In genomic region chr2:235105821-235106359, GRCh38 we compare ENCODE assay signal across 27 cellular contexts.
DNase-seq lines count a peak whose midpoint lies in the region; ATAC-seq, FAIRE-seq and TF ChIP-seq lines count a peak whose summit lies in the region.
"Had no signal": no experiment of that assay in that cellular context is flagged by ENCODE, and none has a peak within 500 bp of the region (broad histone marks: within the 10 kb centered on the region; RNA-seq: fewer than 3 reads in every experiment).

No MANE protein-coding gene starts in this region.

- H3K36me3 Mint-ChIP-seq in neural progenitor cell (no peaks in the 10 kb centered on the region), immature natural killer cell (no peaks in the 10 kb centered on the region)
- H3K36me3 Mint-ChIP-seq in activated naive CD4-positive, alpha-beta T cell treated with anti-CD3 and anti-CD28 coated beads, Interleukin-2, amount 50 U/mL, for 72 hours: no peaks in the 10 kb centered on the region
- H3K36me3 Mint-ChIP-seq: activated naive CD8-positive, alpha-beta T cell treated with anti-CD3 and anti-CD28 coated beads, Interleukin-2, amount 10 ng/mL, durations not matched to agents 7 days and 5 days; WTC11 had no signal

- intact Hi-C loops in endothelial cell of umbilical vein (cut with micrococcal nuclease): loop anchor here (2.0 to 5.0 kb wide), 5 partner anchors 51 to 484 kb away; no protein-coding TSS in a partner anchor

- H3K4me2 ChIP-seq in A549 (no peak overlapping the region), endothelial cell of umbilical vein (ENCODE audit: insufficient read depth, low read length) (no peak overlapping the region), neural progenitor cell (no peak overlapping the region)
- H3K4me2 ChIP-seq: GM23338 had no signal

- H2AFZ ChIP-seq in endothelial cell of umbilical vein (ENCODE audit: low read depth, low read length) (no peak overlapping the region), neural progenitor cell (replicated peaks) (no peak overlapping the region)
- H2AFZ ChIP-seq: GM23338 had no signal

- ATAC-seq in A549 (no peak), HG03469 (IDR thresholded peaks at IDR 0.05; ENCODE audit: unreplicated experiment) (no peak)
- no peak for ATAC-seq in activated naive CD4-positive, alpha-beta T cell treated with anti-CD3 and anti-CD28 coated beads, Interleukin-2, amount 50 U/mL, for 72 hours
- ATAC-seq: esophagus mucosa, gastrocnemius medialis, GM23338, WTC11 had no signal

- BruUV-seq in endothelial cell of umbilical vein (replicated peaks; lab: Mats Ljungman, UMichigan): no TSS peak

- H3K4me3 Mint-ChIP-seq in neural progenitor cell (no peak overlapping the region), immature natural killer cell (no peak overlapping the region)
- H3K4me3 Mint-ChIP-seq: activated naive CD8-positive, alpha-beta T cell treated with anti-CD3 and anti-CD28 coated beads, Interleukin-2, amount 10 ng/mL, durations not matched to agents 7 days and 5 days; GM23338; WTC11 had no signal

- H3K79me2 ChIP-seq in endothelial cell of umbilical vein (ENCODE audit: control insufficient read depth, insufficient read depth, low read length) (no peaks in the 10 kb centered on the region), neural progenitor cell (ENCODE audit: low read depth) (no peaks in the 10 kb centered on the region)

- no peaks in the 10 kb centered on the region for H3K9me1 ChIP-seq in endothelial cell of umbilical vein (replicated peaks; ENCODE audit: control insufficient read depth, extremely low read depth, insufficient read depth, low read length)

- H3K9ac ChIP-seq in endothelial cell of umbilical vein (replicated peaks; ENCODE audit: extremely low read depth, insufficient read depth, low read length): no peak overlapping the region
- no peak overlapping the region for H3K9ac ChIP-seq in neural progenitor cell
- H3K9ac ChIP-seq: BLaER1 had no signal

- H3K27ac ChIP-seq in A549 (peak overlapping the region; percentile 16 to 89; a peak in 5 of 6 replicates), SJCRH30 (no peak overlapping the region), endothelial cell of umbilical vein (ENCODE audit: insufficient read depth, low read depth, low read length) (no peak overlapping the region), neural progenitor cell (no peak overlapping the region)
- H3K27ac ChIP-seq: BLaER1, gastrocnemius medialis had no signal

- H3K27me3 ChIP-seq in SJCRH30: no peaks in the 10 kb centered on the region
- no peaks in the 10 kb centered on the region for H3K27me3 ChIP-seq in endothelial cell of umbilical vein (ENCODE audit: control insufficient read depth in 2 of 2, insufficient read depth in 2 of 2, low read length in 2 of 2)
- H3K27me3 ChIP-seq in neural progenitor cell: no peaks in the 10 kb centered on the region
- H3K27me3 ChIP-seq: BLaER1, gastrocnemius medialis had no signal

- no peak for TF ChIP-seq POLR2A in A549 (IDR thresholded peaks at IDR 0.05; ENCODE audit: low read length)
- no peak for TF ChIP-seq POLR2A in endothelial cell of umbilical vein (IDR thresholded peaks at IDR 0.05; ENCODE audit: low read depth, low read length)

- H3K4me1 ChIP-seq in A549 (peaks cover 6% of the 10 kb centered on the region; the same call in 2 of the 3 replicates), SJCRH30 (peaks cover 24% of the 10 kb centered on the region), endothelial cell of umbilical vein (ENCODE audit: control insufficient read depth, extremely low read depth, insufficient read depth, low read length) (no peaks in the 10 kb centered on the region), neural progenitor cell (peaks cover 3% of the 10 kb centered on the region)
- H3K4me1 ChIP-seq: gastrocnemius medialis had no signal

- POLR2A ChIA-PET in A549 (lab: Yijun Ruan, JAX) (no interaction called here), endothelial cell of umbilical vein (lab: Charles Lee) (no interaction called here)

- H3F3A ChIP-seq in neural progenitor cell (ENCODE audit: low read depth): peaks cover 3% of the 10 kb centered on the region

- TF ChIP-seq CTCF in A549 (IDR thresholded peaks at IDR 0.05) (no peak), endothelial cell of umbilical vein (IDR thresholded peaks at IDR 0.05; ENCODE audit: extremely low read depth in 1 of 2, insufficient read depth in 1 of 2, low read depth in 1 of 2, low read length in 2 of 2) (no peak), neural progenitor cell (IDR thresholded peaks at IDR 0.05) (no peak)

- dilution Hi-C loops in endothelial cell of umbilical vein (cut with MboI; ENCODE audit: extremely low pct_ligation_motif_present, low sequenced_read_pairs): loop anchor here (25.0 kb wide), 1 partner anchor 544 kb away; no protein-coding TSS in a partner anchor

- H3K9me3 Mint-ChIP-seq in neural progenitor cell (peaks cover 5% of the 10 kb centered on the region), immature natural killer cell (no peaks in the 10 kb centered on the region)
- H3K9me3 Mint-ChIP-seq in activated naive CD4-positive, alpha-beta T cell treated with anti-CD3 and anti-CD28 coated beads, Interleukin-2, amount 50 U/mL, for 72 hours: no peaks in the 10 kb centered on the region
- H3K9me3 Mint-ChIP-seq: activated naive CD8-positive, alpha-beta T cell treated with anti-CD3 and anti-CD28 coated beads, Interleukin-2, amount 10 ng/mL, durations not matched to agents 7 days and 5 days; activated T-helper 2 cell treated with anti-CD3 and anti-CD28 coated beads, Interferon-gamma antibody, Interleukin-2, Interleukin-4, amounts not matched to agents 10 μg/mL and 5 μg/mL and 100 μg/mL, durations not matched to agents 14 hours and 24 hours and 36 hours; GM23338; WTC11 had no signal

- DNase-seq in A549 (ENCODE audit: low read depth in 1 of 2, low spot score in 1 of 2): no peak
- DNase-seq in SJCRH30: peak; percentile 75
- DNase-seq in endothelial cell of umbilical vein (ENCODE audit: low read depth, low spot score): peak; percentile 39
- DNase-seq in neural progenitor cell (ENCODE audit: low spot score): no peak
- DNase-seq in immature natural killer cell: no peak
- DNase-seq in activated naive CD4-positive, alpha-beta T cell treated with anti-CD3 and anti-CD28 coated beads, Interleukin-2, amount 50 U/mL, for 72 hours (ENCODE audit: low spot score in 2 of 2): no peak
- DNase-seq in activated CD4-positive, alpha-beta T cell treated with anti-CD3 and anti-CD28 coated beads, Interleukin-2, amount 50 U/mL, for 1 hour: no peak
- DNase-seq: activated CD4-positive, alpha-beta T cell treated with anti-CD3 and anti-CD28 coated beads, Interleukin-2, amount 50 U/mL, for 4 hours; activated naive CD8-positive, alpha-beta T cell treated with anti-CD3 and anti-CD28 coated beads, Interleukin-2, amount 10 ng/mL, durations not matched to agents 7 days and 5 days; COR-L47; effector memory CD4-positive, alpha-beta T cell; gastrocnemius medialis; hypothalamus; Karpas-422; NCI-H187; NCI-H526 treated with DMSO at 0.1 percent for 48 hours; stimulated activated CD4-positive, alpha-beta T cell treated with anti-CD3 and anti-CD28 coated beads, Interleukin-1b, Interleukin-23, amount 100 ng/mL, for 48 hours; T-helper 9 cell; trophoblast cell had no signal

- H3K27ac Mint-ChIP-seq in neural progenitor cell: peak overlapping the region; percentile 71
- no peak overlapping the region for H3K27ac Mint-ChIP-seq in immature natural killer cell
- no peak overlapping the region for H3K27ac Mint-ChIP-seq in activated naive CD4-positive, alpha-beta T cell treated with anti-CD3 and anti-CD28 coated beads, Interleukin-2, amount 50 U/mL, for 72 hours
- H3K27ac Mint-ChIP-seq: activated naive CD8-positive, alpha-beta T cell treated with anti-CD3 and anti-CD28 coated beads, Interleukin-2, amount 10 ng/mL, durations not matched to agents 7 days and 5 days; activated T-helper 2 cell treated with anti-CD3 and anti-CD28 coated beads, Interferon-gamma antibody, Interleukin-2, Interleukin-4, amounts not matched to agents 10 μg/mL and 5 μg/mL and 100 μg/mL, durations not matched to agents 14 hours and 24 hours and 36 hours; GM23338; WTC11 had no signal

- H3K27me3 Mint-ChIP-seq in neural progenitor cell (ENCODE audit: insufficient read depth, low read depth) (peaks cover 9% of the 10 kb centered on the region), immature natural killer cell (ENCODE audit: low read depth in 3 of 3) (peaks cover under 1 to 3% (median 3%) of the 10 kb centered on the region in 3 donors)

- CTCF ChIA-PET in A549 (lab: Yijun Ruan, JAX) (interaction anchor here (0.7 to 5.2 kb wide), 18 partner anchors 9 to 1128 kb away, joined by 3 to 95 read pairs (median 4); no protein-coding TSS in a partner anchor), endothelial cell of umbilical vein (lab: Charles Lee) (interaction anchor here (0.7 to 4.7 kb wide), 10 partner anchors 11 to 561 kb away, joined by 3 to 98 read pairs (median 8); no protein-coding TSS in a partner anchor)

- TF ChIP-seq EP300 in A549 (IDR thresholded peaks at IDR 0.05): no peak

- H3K9me3 ChIP-seq in A549 (no peaks in the 10 kb centered on the region), SJCRH30 (replicated peaks) (no peaks in the 10 kb centered on the region), endothelial cell of umbilical vein (replicated peaks; ENCODE audit: control insufficient read depth, insufficient read depth, low read length) (no peaks in the 10 kb centered on the region), neural progenitor cell (ENCODE audit: low read depth) (no peaks in the 10 kb centered on the region)
- H3K9me3 ChIP-seq: BLaER1, gastrocnemius medialis had no signal

- no peak for FAIRE-seq in A549 (lab: Jason Lieb, UNC)
- no peak for FAIRE-seq in endothelial cell of umbilical vein (lab: Jason Lieb, UNC)
- FAIRE-seq: colon, islet of Langerhans had no signal

- no peak for TF ChIP-seq RAD21 in A549 (conservative IDR thresholded peaks at IDR 0.05 in 1 of 2, IDR thresholded peaks at IDR 0.05 in 1 of 2)

- H3K4me1 Mint-ChIP-seq in neural progenitor cell: peaks cover 37% of the 10 kb centered on the region
- H3K4me1 Mint-ChIP-seq in immature natural killer cell: no peaks in the 10 kb centered on the region
- H3K4me1 Mint-ChIP-seq: activated naive CD8-positive, alpha-beta T cell treated with anti-CD3 and anti-CD28 coated beads, Interleukin-2, amount 10 ng/mL, durations not matched to agents 7 days and 5 days had no signal

- H3K4me3 ChIP-seq in A549 (no peak overlapping the region), SJCRH30 (no peak overlapping the region), endothelial cell of umbilical vein (replicated peaks in 1 of 3; ENCODE audit: insufficient read depth in 1 of 3, low read depth in 1 of 3, low read length in 3 of 3) (no peak overlapping the region), neural progenitor cell (no peak overlapping the region)
- H3K4me3 ChIP-seq: BLaER1, gastrocnemius medialis, GM23338 had no signal

- H4K20me1 ChIP-seq in endothelial cell of umbilical vein (replicated peaks; ENCODE audit: control insufficient read depth, extremely low read depth, insufficient read depth, low read length): no peaks in the 10 kb centered on the region
- no peaks in the 10 kb centered on the region for H4K20me1 ChIP-seq in neural progenitor cell (ENCODE audit: low read depth)
- H4K20me1 ChIP-seq: BLaER1 had no signal

- H3K36me3 ChIP-seq in SJCRH30 (no peaks in the 10 kb centered on the region), endothelial cell of umbilical vein (ENCODE audit: control insufficient read depth in 2 of 2, extremely low read depth in 1 of 2, insufficient read depth in 2 of 2, low read length in 2 of 2) (no peaks in the 10 kb centered on the region), neural progenitor cell (no peaks in the 10 kb centered on the region)
- H3K36me3 ChIP-seq: BLaER1, gastrocnemius medialis had no signal

- WGBS in A549 (ENCODE audit: missing lambda C conversion rate): 91% methylated on average over 19 of the region's 19 CpGs

Comparison
In these comparisons a context has a peak if more than half of its experiments do, and no peak if none do; other contexts are left out.
1. DNase-seq: peak in SJCRH30 (2 of 2) and endothelial cell of umbilical vein (single experiment); none in A549 (0 of 2), neural progenitor cell (single experiment), immature natural killer cell (0 of 3), activated naive CD4-positive, alpha-beta T cell treated with anti-CD3 and anti-CD28 coated beads, Interleukin-2, amount 50 U/mL, for 72 hours (0 of 2) and activated CD4-positive, alpha-beta T cell treated with anti-CD3 and anti-CD28 coated beads, Interleukin-2, amount 50 U/mL, for 1 hour (single experiment).
2. H3K27ac ChIP-seq: peak in A549 (2 of 2); none in SJCRH30 (single experiment), endothelial cell of umbilical vein (single experiment) and neural progenitor cell (single experiment).